In the genomic region with DNA sequence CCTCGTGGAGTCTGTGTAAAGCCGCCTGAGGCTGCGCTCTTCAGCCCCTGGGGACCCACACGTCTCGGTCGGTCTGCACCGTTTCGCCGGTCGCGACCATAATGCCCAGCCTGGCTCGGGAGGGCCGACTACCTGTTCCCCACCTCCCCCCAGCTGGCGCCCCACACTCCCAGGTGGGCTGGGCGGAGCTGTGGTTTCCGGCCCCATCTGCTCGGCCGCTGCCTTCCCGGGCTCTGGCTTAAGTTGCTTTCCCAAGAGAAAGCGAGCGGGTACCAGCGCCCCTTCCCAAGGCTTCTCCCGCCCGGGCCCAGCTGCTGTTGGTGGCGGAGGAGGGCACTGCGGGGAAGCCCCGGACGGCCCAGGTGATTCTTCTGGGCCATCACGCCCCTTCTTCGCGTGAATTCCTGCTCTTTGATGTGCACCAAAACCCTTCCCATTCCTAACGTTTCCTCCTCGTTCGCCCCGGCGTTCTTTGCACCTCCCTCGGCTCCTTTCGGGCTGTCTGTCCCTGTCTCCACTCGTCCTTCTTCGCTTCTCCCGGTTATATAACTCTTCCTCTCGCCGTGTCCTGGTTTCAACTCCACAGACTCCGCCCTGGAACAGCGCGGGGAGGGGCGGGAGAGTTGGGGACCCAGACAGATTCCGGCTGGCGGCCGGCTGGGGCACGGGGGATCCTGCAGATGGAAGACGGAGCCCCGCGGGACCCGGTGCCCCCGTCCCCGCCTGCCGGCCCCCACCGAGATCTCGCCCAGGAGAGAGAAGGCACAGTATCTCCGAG, we compare ENCODE assay signal across 8 cellular contexts. TPM values are rescaled to one million over a fixed set of nuclear protein-coding genes. Genes with fewer than 3 reads are reported as not detected.
A peak's percentile ranks its signal among the peaks of the same experiment; 100 is the strongest.
DNase-seq lines count a peak whose midpoint lies in the region; ATAC-seq and TF ChIP-seq lines count a peak whose summit lies in the region.

No MANE protein-coding gene starts in this region.

- H3K27me3 Mint-ChIP-seq in CD4-positive, alpha-beta T cell = peaks cover 4% of the 10 kb centered on the region
- H3K27me3 Mint-ChIP-seq in T-helper 1 cell treated with Interleukin-12 subunit alpha and Interleukin-12 subunit beta and Interleukin-4 antibody, amounts not matched to agents 30 μg/mL and 1 μg/mL, for 36 hours (ENCODE audit: low read depth) = peaks cover 21% of the 10 kb centered on the region

- peaks cover 36% of the 10 kb centered on the region for H3K36me3 Mint-ChIP-seq in CD4-positive, alpha-beta T cell (ENCODE audit: low read depth)
- peaks cover 9% of the 10 kb centered on the region for H3K36me3 Mint-ChIP-seq in T-helper 1 cell treated with Interleukin-12 subunit alpha and Interleukin-12 subunit beta and Interleukin-4 antibody, amounts not matched to agents 30 μg/mL and 1 μg/mL, for 36 hours (ENCODE audit: low read depth)

- H3K27ac ChIP-seq in CD4-positive, alpha-beta T cell (ENCODE audit: low read depth, low read length) = peak overlapping the region; percentile 98
- peak overlapping the region; percentile 77; the same call in 1 of the 2 replicates for H3K27ac ChIP-seq in HUES6 (ENCODE audit: low read depth, low read length)

- H3K4me3 Mint-ChIP-seq in CD4-positive, alpha-beta T cell = peak overlapping the region; percentile 93
- H3K4me3 Mint-ChIP-seq in T-helper 1 cell treated with Interleukin-12 subunit alpha and Interleukin-12 subunit beta and Interleukin-4 antibody, amounts not matched to agents 30 μg/mL and 1 μg/mL, for 36 hours = peak overlapping the region; percentile 97

- ATAC-seq in CD4-positive, alpha-beta T cell (ENCODE audit: poor library complexity) = peak; percentile 7
- ATAC-seq in GM19035 (IDR thresholded peaks at IDR 0.05; ENCODE audit: unreplicated experiment) = peak; percentile 29

- no peaks in the 10 kb centered on the region for H3K9me3 Mint-ChIP-seq in CD4-positive, alpha-beta T cell
- no peaks in the 10 kb centered on the region for H3K9me3 Mint-ChIP-seq in T-helper 1 cell treated with Interleukin-12 subunit alpha and Interleukin-12 subunit beta and Interleukin-4 antibody, amounts not matched to agents 30 μg/mL and 1 μg/mL, for 36 hours

- H3K4me3 ChIP-seq in HUES6 (ENCODE audit: low read depth, low read length) = peak overlapping the region; percentile 69

- no peaks in the 10 kb centered on the region for H3K9me3 ChIP-seq in CD4-positive, alpha-beta T cell (ENCODE audit: control insufficient read depth, low read length)
- H3K9me3 ChIP-seq in HUES6 (ENCODE audit: control insufficient read depth, insufficient read depth, low read depth, low read length) = no peaks in the 10 kb centered on the region

- H3K4me1 ChIP-seq in HUES6 (ENCODE audit: control insufficient read depth, insufficient read depth, low read length) = peaks cover 31% of the 10 kb centered on the region

- peak overlapping the region; percentile 98 for H3K27ac Mint-ChIP-seq in CD4-positive, alpha-beta T cell
- H3K27ac Mint-ChIP-seq in T-helper 1 cell treated with Interleukin-12 subunit alpha and Interleukin-12 subunit beta and Interleukin-4 antibody, amounts not matched to agents 30 μg/mL and 1 μg/mL, for 36 hours = peak overlapping the region; percentile 88

- H3K27me3 ChIP-seq in CD4-positive, alpha-beta T cell (ENCODE audit: control insufficient read depth, insufficient read depth, low read length) = no peaks in the 10 kb centered on the region
- peaks cover 51% of the 10 kb centered on the region for H3K27me3 ChIP-seq in HUES6 (ENCODE audit: control insufficient read depth, insufficient read depth, low read length)

- POLR2A ChIA-PET in CD4-positive, alpha-beta T cell (lab: Charles Lee) = interaction anchor here (1.0 to 4.8 kb wide), 18 partner anchors 9 to 411 kb away, joined by 3 to 83 read pairs (median 6); a partner anchor contains a TSS

- intact Hi-C loops in CD4-positive, alpha-beta T cell (cut with DNase I, micrococcal nuclease) = loop anchor here (1.0 to 10.0 kb wide), 7 partner anchors 8 to 321 kb away; a partner anchor contains a TSS

- DNase-seq in CD4-positive, alpha-beta T cell = peak in 3 of 10 experiments; percentile 39 to 49 (median 45)
- DNase-seq in effector CD4-positive, alpha-beta T cell = peak; percentile 57
- DNase-seq in medulla oblongata (ENCODE audit: extremely low spot score) (peak; percentile 86), superior temporal gyrus (ENCODE audit: extremely low spot score) (peak; percentile 70), NCI-H446 treated with DMSO at 0.1 percent for 48 hours (lab: John Stamatoyannopoulos, UW) (no peak)

- H3K4me1 Mint-ChIP-seq in CD4-positive, alpha-beta T cell (ENCODE audit: low read depth) = peaks cover 50% of the 10 kb centered on the region
- peaks cover 55% of the 10 kb centered on the region for H3K4me1 Mint-ChIP-seq in T-helper 1 cell treated with Interleukin-12 subunit alpha and Interleukin-12 subunit beta and Interleukin-4 antibody, amounts not matched to agents 30 μg/mL and 1 μg/mL, for 36 hours (ENCODE audit: low read depth)

- no peaks in the 10 kb centered on the region for H3K36me3 ChIP-seq in HUES6 (ENCODE audit: control insufficient read depth, insufficient read depth, low read length)

- TF ChIP-seq CTCF in CD4-positive, alpha-beta T cell (IDR thresholded peaks at IDR 0.05) = no peak

- peak overlapping the region; percentile 64 for H3K9ac ChIP-seq in HUES6 (ENCODE audit: low read length)

- CTCF ChIA-PET in CD4-positive, alpha-beta T cell (lab: Charles Lee) = interaction anchor here (1.0 to 2.4 kb wide), 8 partner anchors 11 to 154 kb away, joined by 3 to 28 read pairs (median 4); a partner anchor contains a TSS

RNA-seq across cellular contexts. Expression of a gene that starts 2.0 kb away (rescaled TPM):
- 100 to 1,000 TPM; 189 to 191 TPM for total RNA-seq in CD4-positive, alpha-beta T cell

RNA-seq across cellular contexts. Expression of a gene that starts 18.9 kb away (rescaled TPM):
- total RNA-seq in CD4-positive, alpha-beta T cell = 10 to 100 TPM; 29.3 to 29.6 TPM

RNA-seq across cellular contexts. Expression of a gene that starts 21.4 kb away (rescaled TPM):
- total RNA-seq in CD4-positive, alpha-beta T cell = 10 to 100 TPM; 15.4 to 16.3 TPM

RNA-seq across cellular contexts. Expression of a gene that starts 21.8 kb away (rescaled TPM):
- total RNA-seq in CD4-positive, alpha-beta T cell = 1 to 10 TPM; 8.7 TPM

RNA-seq across cellular contexts. Expression of a gene that starts 52.6 kb away (rescaled TPM):
- total RNA-seq in CD4-positive, alpha-beta T cell = 100 to 1,000 TPM; 263 to 297 TPM
